14 cellular contexts compared by ENCODE assay signal in the genomic region with DNA sequence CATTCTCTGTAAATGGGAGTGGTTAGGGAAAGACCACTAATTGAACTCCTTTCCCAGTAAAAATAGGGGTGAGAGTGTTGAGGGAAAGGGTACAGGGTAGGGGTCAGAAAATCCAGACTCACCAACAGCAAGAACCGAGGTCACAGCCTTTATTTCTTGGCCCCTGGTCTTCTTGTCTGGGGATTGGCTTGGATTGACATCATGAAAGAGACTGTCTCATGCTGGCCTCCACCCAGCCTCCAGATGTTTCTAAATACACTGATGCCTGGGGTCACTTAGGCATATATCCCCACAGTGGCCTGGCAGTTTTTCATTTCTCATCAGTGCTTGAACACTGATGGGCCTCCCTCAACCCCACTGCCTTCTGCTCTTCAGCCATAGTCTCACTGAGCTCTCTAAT.
A peak's percentile ranks its signal among the peaks of the same experiment; 100 is the strongest.
DNase-seq lines count a peak whose midpoint lies in the region; ATAC-seq and TF ChIP-seq lines count a peak whose summit lies in the region.
"Had no signal": no experiment of that assay in that cellular context is flagged by ENCODE, and none has a peak within 500 bp of the region (broad histone marks: within the 10 kb centered on the region; RNA-seq: fewer than 3 reads in every experiment).

No MANE protein-coding gene starts in this region.

- WGBS in suprapubic skin, result 57% methylated on average over 1 of the region's 1 CpG

- TF ChIP-seq POLR2A in suprapubic skin (IDR thresholded peaks at IDR 0.05), result no peak

- H3K27me3 ChIP-seq in right atrium auricular region (no peaks in the 10 kb centered on the region), suprapubic skin (no peaks in the 10 kb centered on the region)

- H3K4me1 ChIP-seq in right atrium auricular region (no peaks in the 10 kb centered on the region), suprapubic skin (no peaks in the 10 kb centered on the region)
- H3K4me1 ChIP-seq: Caco-2, HAP-1 had no signal

- DNase-seq in left cardiac atrium (peak; percentile 14), right atrium auricular region (ENCODE audit: low spot score) (no peak), fibroblast of mammary gland (ENCODE audit: low read depth) (peak; percentile 31), sciatic nerve (ENCODE audit: low spot score) (no peak), suprapubic skin (ENCODE audit: low spot score in 2 of 2) (no peak), nucleus accumbens (lab: John Stamatoyannopoulos, UW) (no peak)
- DNase-seq: C1 segment of cervical spinal cord; Caco-2; CD4-positive, alpha-beta memory T cell; DMS153; DND-41; GOT3; HFFc6 had no signal

- H3K4me3 ChIP-seq in right atrium auricular region (no peak overlapping the region), fibroblast of mammary gland (ENCODE audit: control insufficient read depth, low read depth, low read length) (no peak overlapping the region), suprapubic skin (no peak overlapping the region)
- H3K4me3 ChIP-seq: HAP-1 had no signal

- TF ChIP-seq CTCF in right atrium auricular region (IDR thresholded peaks at IDR 0.05) (no peak), fibroblast of mammary gland (conservative IDR thresholded peaks at IDR 0.05; ENCODE audit: control insufficient read depth, insufficient read depth, low read depth, low read length) (no peak), suprapubic skin (IDR thresholded peaks at IDR 0.05) (no peak)

- H3K9me3 ChIP-seq in right atrium auricular region (peaks cover 0 to 10% of the 10 kb centered on the region in 2 donors), suprapubic skin (no peaks in the 10 kb centered on the region)
- H3K9me3 ChIP-seq: Caco-2 had no signal

- intact Hi-C loops in left cardiac atrium (cut with DNase I), result no loop called here
- intact Hi-C loops in sciatic nerve (cut with DNase I), result no loop called here

- peak in 1 of 2 donors; percentile 53 for ATAC-seq in left cardiac atrium
- peak; percentile 51 for ATAC-seq in sciatic nerve

- H3K36me3 ChIP-seq in right atrium auricular region, result no peaks in the 10 kb centered on the region
- H3K36me3 ChIP-seq in suprapubic skin, result no peaks in the 10 kb centered on the region
- H3K36me3 ChIP-seq: HAP-1 had no signal

- TF ChIP-seq EP300 in suprapubic skin (IDR thresholded peaks at IDR 0.05), result no peak

- H3K27ac ChIP-seq in right atrium auricular region (no peak overlapping the region), suprapubic skin (no peak overlapping the region)

Comparison
In these comparisons a context has a peak if more than half of its experiments do, and no peak if none do; other contexts are left out.
1. DNase-seq: peak in left cardiac atrium (single experiment) and fibroblast of mammary gland (single experiment); none in right atrium auricular region (single experiment), sciatic nerve (single experiment), suprapubic skin (0 of 2) and nucleus accumbens (0 of 56).